In genomic region chr20:41137412-41138216, GRCh38 we compare ENCODE assay signal across 1 cellular context.
TF ChIP-seq lines count a peak whose summit lies in the region.

Gene PLCG1 (plus strand): TSS chr20:41137543. CDS start chr20:41137642, 99 bp downstream.

TF ChIP-seq in HepG2, 621 proteins besides CTCF, POLR2A, EP300 and RAD21 (continued from another document):
- TF ChIP-seq ZBTB10 (CRISPR knock-in tag; IDR thresholded peaks at IDR 0.05; ENCODE audit: borderline replicate concordance) (peak; percentile 87), ZNF362 (CRISPR knock-in tag; IDR thresholded peaks at IDR 0.05; ENCODE audit: borderline replicate concordance) (0 out of 2 replicates have a peak, but pooled peaks have one; percentile 0), UBTF (CRISPR knock-in tag; IDR thresholded peaks at IDR 0.05) (peak; percentile 74), ZFP37 (CRISPR knock-in tag; IDR thresholded peaks at IDR 0.05; ENCODE audit: borderline replicate concordance) (no peak), ZFAT (CRISPR knock-in tag; conservative IDR thresholded peaks at IDR 0.05) (no peak; the same call in 1 of the 2 replicates), TEF (CRISPR knock-in tag; IDR thresholded peaks at IDR 0.05) (no peak)
